ENCODE assay signal across 8 cellular contexts in genomic region chr7:24981544-24981951, GRCh38. TPM values are rescaled to one million over a fixed set of nuclear protein-coding genes. Genes with fewer than 3 reads are reported as not detected.
A peak's percentile ranks its signal among the peaks of the same experiment; 100 is the strongest.
DNase-seq lines count a peak whose midpoint lies in the region; ATAC-seq and TF ChIP-seq lines count a peak whose summit lies in the region.

No MANE protein-coding gene starts in this region.

- BruUV-seq in Panc1 (replicated peaks; lab: Mats Ljungman, UMichigan): no TSS peak

- TF ChIP-seq POLR2A in GM18951 (IDR thresholded peaks at IDR 0.05; ENCODE audit: extremely low read depth, insufficient read depth, insufficient read length): peak; percentile 44
- peak in 1 of 4 donors; percentile 23 for TF ChIP-seq POLR2A in upper lobe of left lung (IDR thresholded peaks at IDR 0.05)

- H3K4me1 ChIP-seq in Panc1 (ENCODE audit: control insufficient read depth, insufficient read depth, low read length) (peaks cover 6% of the 10 kb centered on the region; the same call in 1 of the 2 replicates), upper lobe of left lung (peaks cover 6 to 35% (median 25%) of the 10 kb centered on the region in 4 donors)

- peak overlapping the region; percentile 99 for H3K4me3 Mint-ChIP-seq in activated naive CD4-positive, alpha-beta T cell treated with anti-CD3 and anti-CD28 coated beads, Interleukin-2, amount 50 U/mL, for 24 hours

- ATAC-seq in Panc1 (peak; percentile 29; the same call in 1 of the 2 replicates), Right ventricle myocardium superior (ENCODE audit: poor library complexity) (peak; percentile 5), omental fat pad (ENCODE audit: low FRiP score) (peak; percentile 55), upper lobe of left lung (ENCODE audit: low FRiP score in 2 of 2) (peak; percentile 47 to 55), GM18909 (IDR thresholded peaks at IDR 0.05; ENCODE audit: poor library complexity, unreplicated experiment) (no peak)

- in situ Hi-C loops in GM18951 (cut with MboI; ENCODE audit: low sequenced_read_pairs, unreplicated experiment) (loop anchor here (5.0 to 10.0 kb wide), 2 partner anchors 93 to 144 kb away; no protein-coding TSS in a partner anchor), Panc1 (cut with HindIII; ENCODE audit: low pct_unique_long_range_greater_than_20kb, low sequenced_read_pairs) (no loop called here)

- H3K9me3 Mint-ChIP-seq in activated naive CD4-positive, alpha-beta T cell treated with anti-CD3 and anti-CD28 coated beads, Interleukin-2, amount 50 U/mL, for 24 hours: no peaks in the 10 kb centered on the region

- 0 to 1% methylated on average over 32 to 33 of the region's 33 CpGs for WGBS in upper lobe of left lung, 2 donors

- DNase-seq in AG04450 (ENCODE audit: low read depth, low spot score) (no peak), Panc1 (ENCODE audit: low read depth, low spot score) (no peak), Right ventricle myocardium superior (peak; percentile 71), omental fat pad (ENCODE audit: low spot score) (peak; percentile 42), upper lobe of left lung (peak; percentile 58 to 90)

- H3K4me3 ChIP-seq in AG04450 (ENCODE audit: low read depth, low read length): peak overlapping the region; percentile 79
- peak overlapping the region; percentile 74 to 79 for H3K4me3 ChIP-seq in Panc1 (ENCODE audit: low read depth in 2 of 2, low read length in 2 of 2)
- peak overlapping the region; percentile 46 to 84 (median 58) for H3K4me3 ChIP-seq in upper lobe of left lung

- 0 out of 2 replicates have a peak, but pooled peaks cover 3% of the 10 kb centered on the region for H3K36me3 ChIP-seq in Panc1 (ENCODE audit: control insufficient read depth, insufficient read depth, low read length)
- H3K36me3 ChIP-seq in upper lobe of left lung: no peaks in the 10 kb centered on the region

- no peak for TF ChIP-seq CTCF in AG04450 (IDR thresholded peaks at IDR 0.05; ENCODE audit: low read depth, low read length)
- TF ChIP-seq CTCF in Panc1 (IDR thresholded peaks at IDR 0.05): no peak
- TF ChIP-seq CTCF in omental fat pad (IDR thresholded peaks at IDR 0.05): no peak
- no peak for TF ChIP-seq CTCF in upper lobe of left lung (IDR thresholded peaks at IDR 0.05)

- no peaks in the 10 kb centered on the region for H3K36me3 Mint-ChIP-seq in activated naive CD4-positive, alpha-beta T cell treated with anti-CD3 and anti-CD28 coated beads, Interleukin-2, amount 50 U/mL, for 24 hours

- POLR2A ChIA-PET in AG04450 (lab: Yijun Ruan, JAX): interaction anchor here (0.7 to 1.3 kb wide), 4 partner anchors 10 to 155 kb away, joined by 3 to 6 read pairs (median 4); no protein-coding TSS in a partner anchor
- POLR2A ChIA-PET in Panc1 (lab: Charles Lee): interaction anchor here (0.5 kb wide), 1 partner anchor 35 kb away, joined by 4 read pairs; no protein-coding TSS in a partner anchor

- H3K27ac ChIP-seq in AG04450 (ENCODE audit: low read depth, low read length) (peak overlapping the region; percentile 91), Panc1 (ENCODE audit: low read length) (no peak overlapping the region), upper lobe of left lung (peak overlapping the region; percentile 83 to 95 (median 88))

- H3K4me1 Mint-ChIP-seq in activated naive CD4-positive, alpha-beta T cell treated with anti-CD3 and anti-CD28 coated beads, Interleukin-2, amount 50 U/mL, for 24 hours: peaks cover 42% of the 10 kb centered on the region

- H3K9me3 ChIP-seq in AG04450 (ENCODE audit: control insufficient read depth, insufficient read depth, low read length) (no peaks in the 10 kb centered on the region; the same call in 1 of the 2 replicates), Panc1 (ENCODE audit: control insufficient read depth, insufficient read depth, low read depth, low read length) (no peaks in the 10 kb centered on the region), upper lobe of left lung (no peaks in the 10 kb centered on the region)

- no peak for TF ChIP-seq EP300 in upper lobe of left lung (IDR thresholded peaks at IDR 0.05)

- H3K27me3 ChIP-seq in AG04450 (ENCODE audit: control insufficient read depth, insufficient read depth, low read length) (no peaks in the 10 kb centered on the region), Panc1 (ENCODE audit: control insufficient read depth, insufficient read depth, low read length) (peaks cover 12% of the 10 kb centered on the region), upper lobe of left lung (no peaks in the 10 kb centered on the region)

- intact Hi-C loops in Panc1 (cut with micrococcal nuclease; ENCODE audit: unreplicated experiment) (loop anchor here (5.0 kb wide), 2 partner anchors 86 to 111 kb away; no protein-coding TSS in a partner anchor), Right ventricle myocardium superior (cut with DNase I) (loop anchor here (5.0 to 10.0 kb wide), 3 partner anchors 46 to 154 kb away; no protein-coding TSS in a partner anchor)

- H3K27me3 Mint-ChIP-seq in activated naive CD4-positive, alpha-beta T cell treated with anti-CD3 and anti-CD28 coated beads, Interleukin-2, amount 50 U/mL, for 24 hours: no peaks in the 10 kb centered on the region

- peak overlapping the region; percentile 89 for H3K27ac Mint-ChIP-seq in activated naive CD4-positive, alpha-beta T cell treated with anti-CD3 and anti-CD28 coated beads, Interleukin-2, amount 50 U/mL, for 24 hours

- CTCF ChIA-PET in AG04450 (lab: Charles Lee) (interaction anchor here (0.5 to 3.9 kb wide), 14 partner anchors 9 to 170 kb away, joined by 3 to 28 read pairs (median 4); no protein-coding TSS in a partner anchor), Panc1 (lab: Charles Lee) (interaction anchor here (0.7 to 2.1 kb wide), 7 partner anchors 13 to 163 kb away, joined by 3 to 12 read pairs (median 5); no protein-coding TSS in a partner anchor)

RNA-seq across cellular contexts. Expression of gene OSBPL3, which starts 1.6 kb away (rescaled TPM):
- polyA plus RNA-seq in AG04450 (2011; rRNA removed): 33.3 and 37.8 TPM in 2 replicates
- polyA minus RNA-seq in AG04450 (2011; rRNA and poly(A)+ RNA removed): 33.8 and 50.7 TPM in 2 replicates
- total RNA-seq in Panc1 (2021; ENCODE audit: unreplicated experiment) (9.2 TPM), Right ventricle myocardium superior (8.4 TPM), omental fat pad (1 to 10 TPM; 4.3 to 8.6 (median 7.1) TPM), upper lobe of left lung (10 to 100 TPM; 17.5 to 55.5 (median 21.7) TPM)
- polyA plus RNA-seq in Panc1 (2012; ENCODE audit: insufficient read length): 3.1 TPM

Comparison
In these comparisons a context has a peak if more than half of its experiments do, and no peak if none do; other contexts are left out.
1. DNase-seq: peak in Right ventricle myocardium superior (single experiment), omental fat pad (single experiment) and upper lobe of left lung (2 of 2); none in AG04450 (single experiment) and Panc1 (single experiment).
2. Peak in every context shown above with its lines, with median percentiles within 50 percentile points of each other: H3K4me3 ChIP-seq.